ENCODE assay signal across 25 cellular contexts in genomic region chr15:34679326-34679725, GRCh38.
DNase-seq lines count a peak whose midpoint lies in the region; TF ChIP-seq lines count a peak whose summit lies in the region.
"Had no signal": no experiment of that assay in that cellular context is flagged by ENCODE, and none has a peak within 500 bp of the region (broad histone marks: within the 10 kb centered on the region; RNA-seq: fewer than 3 reads in every experiment).

No MANE protein-coding gene starts in this region.

- H3K4me1 ChIP-seq in GM23248 (ENCODE audit: insufficient read depth) (peaks cover 7% of the 10 kb centered on the region), adipocyte (ENCODE audit: control insufficient read depth, insufficient read depth, low read length) (peaks cover 8% of the 10 kb centered on the region)
- H3K4me1 ChIP-seq in CD4-positive, alpha-beta memory T cell (ENCODE audit: insufficient read depth, low read length) = no peaks in the 10 kb centered on the region
- H3K4me1 ChIP-seq: BLaER1 had no signal

- H3K9ac ChIP-seq in GM23248 (no peak overlapping the region), adipocyte (ENCODE audit: low read length) (no peak overlapping the region)
- H3K9ac ChIP-seq: BLaER1, SK-N-SH had no signal

- H3K27ac ChIP-seq in GM23248 = no peak overlapping the region
- no peak overlapping the region for H3K27ac ChIP-seq in CD4-positive, alpha-beta memory T cell (ENCODE audit: low read depth, low read length)
- H3K27ac ChIP-seq: BLaER1 had no signal

- CTCF ChIA-PET in CD4-positive, alpha-beta memory T cell (lab: Charles Lee; ENCODE audit: partially characterized antibody) = no interaction called here

- H2AFZ ChIP-seq in GM23248 = no peak overlapping the region

- POLR2A ChIA-PET in CD4-positive, alpha-beta memory T cell (lab: Charles Lee; ENCODE audit: partially characterized antibody) = no interaction called here

- H3K4me2 ChIP-seq in GM23248 (ENCODE audit: unreplicated experiment) = no peak overlapping the region
- H3K4me2 ChIP-seq: BLaER1, SK-N-SH had no signal

- intact Hi-C loops in CD4-positive, alpha-beta memory T cell (cut with micrococcal nuclease) = no loop called here

- no peaks in the 10 kb centered on the region for H3K36me3 ChIP-seq in GM23248 (ENCODE audit: low read depth)
- H3K36me3 ChIP-seq in adipocyte (ENCODE audit: control insufficient read depth, insufficient read depth, low read length, severe bottlenecking) = no peaks in the 10 kb centered on the region
- no peaks in the 10 kb centered on the region for H3K36me3 ChIP-seq in CD4-positive, alpha-beta memory T cell (ENCODE audit: insufficient read depth, low read length)
- H3K36me3 ChIP-seq: BLaER1 had no signal

- DNase-seq in GM23248 = peak; percentile 13
- DNase-seq in adipocyte (ENCODE audit: low read depth) = peak; percentile 57
- DNase-seq in fibroblast of mammary gland (ENCODE audit: low read depth) = peak; percentile 11
- DNase-seq in myocyte (ENCODE audit: low read depth) = peak; percentile 21
- DNase-seq in activated T-cell treated with anti-CD3 and anti-CD28 coated beads, Interleukin-2, amount 50 U/mL, for 48 hours = no peak
- no peak for DNase-seq in DMS53 (lab: John Stamatoyannopoulos, UW)
- no peak for DNase-seq in CD4-positive, alpha-beta memory T cell
- DNase-seq: CD4-positive, CD25-positive, alpha-beta regulatory T cell; COR-L47; DMS79; GF-D8; H7; KG1; NCI-H1048; NCI-H1417; NCI-H1694; NCI-H2029 treated with DMSO at 0.1 percent for 48 hours; NCI-H2171; NCI-H226; NCI-H510A; NCI-H69; SIG-M5; SK-N-SH; SW 1271 had no signal

- H3K79me2 ChIP-seq in GM23248 (ENCODE audit: insufficient read depth) = no peaks in the 10 kb centered on the region

- H3K9me3 Mint-ChIP-seq in CD4-positive, alpha-beta memory T cell = no peaks in the 10 kb centered on the region

- H3K9me3 ChIP-seq in GM23248 (ENCODE audit: low read depth) (no peaks in the 10 kb centered on the region), adipocyte (ENCODE audit: control insufficient read depth, low read length) (no peaks in the 10 kb centered on the region)
- H3K9me3 ChIP-seq in CD4-positive, alpha-beta memory T cell (ENCODE audit: control insufficient read depth in 1 of 2, low read length in 2 of 2) = no peaks in the 10 kb centered on the region
- H3K9me3 ChIP-seq: BLaER1, SK-N-SH had no signal

- 3 to 14% methylated on average over 1 of the region's 1 CpG for WGBS in GM23248 (ENCODE audit: low coverage in 1 of 2, low lambda C conversion rate in 2 of 2, missing lambda C conversion rate in 2 of 2), 2 experiments

- no peak for TF ChIP-seq CTCF in fibroblast of mammary gland (conservative IDR thresholded peaks at IDR 0.05; ENCODE audit: control insufficient read depth, insufficient read depth, low read depth, low read length)

- no peaks in the 10 kb centered on the region for H4K20me1 ChIP-seq in GM23248 (ENCODE audit: insufficient read depth)
- H4K20me1 ChIP-seq: BLaER1 had no signal

- H3K27ac Mint-ChIP-seq in CD4-positive, alpha-beta memory T cell = no peak overlapping the region
- H3K27ac Mint-ChIP-seq: CD4-positive, CD25-positive, alpha-beta regulatory T cell had no signal

- H3K27me3 Mint-ChIP-seq in CD4-positive, alpha-beta memory T cell = peaks cover 2 to 4% of the 10 kb centered on the region in 2 donors

- H3K4me3 Mint-ChIP-seq in CD4-positive, alpha-beta memory T cell = no peak overlapping the region
- H3K4me3 Mint-ChIP-seq: CD4-positive, CD25-positive, alpha-beta regulatory T cell had no signal

- no peaks in the 10 kb centered on the region for H3K4me1 Mint-ChIP-seq in CD4-positive, alpha-beta memory T cell
- H3K4me1 Mint-ChIP-seq: CD4-positive, CD25-positive, alpha-beta regulatory T cell had no signal

- no peaks in the 10 kb centered on the region for H3F3A ChIP-seq in GM23248 (ENCODE audit: insufficient read depth)

- no peak overlapping the region for H3K4me3 ChIP-seq in GM23248
- no peak overlapping the region for H3K4me3 ChIP-seq in adipocyte (ENCODE audit: low read length)
- H3K4me3 ChIP-seq in fibroblast of mammary gland (ENCODE audit: control insufficient read depth, low read depth, low read length) = no peak overlapping the region
- H3K4me3 ChIP-seq in CD4-positive, alpha-beta memory T cell (ENCODE audit: low read length in 2 of 2) = no peak overlapping the region
- H3K4me3 ChIP-seq: BLaER1 had no signal

- peaks cover 39% of the 10 kb centered on the region for H3K27me3 ChIP-seq in GM23248 (replicated peaks; ENCODE audit: insufficient read depth)
- H3K27me3 ChIP-seq in adipocyte (replicated peaks; ENCODE audit: control insufficient read depth, insufficient read depth, low read length) = peaks cover 54% of the 10 kb centered on the region
- H3K27me3 ChIP-seq in CD4-positive, alpha-beta memory T cell (ENCODE audit: insufficient read depth, low read length) = no peaks in the 10 kb centered on the region
- H3K27me3 ChIP-seq: BLaER1 had no signal

- no peaks in the 10 kb centered on the region for H3K9me2 ChIP-seq in GM23248 (ENCODE audit: insufficient read depth)
- H3K9me2 ChIP-seq: SK-N-SH had no signal

- in situ Hi-C loops in GM23248 (cut with MboI) = no loop called here

- H3K36me3 Mint-ChIP-seq in CD4-positive, alpha-beta memory T cell = no peaks in the 10 kb centered on the region
- H3K36me3 Mint-ChIP-seq: CD4-positive, CD25-positive, alpha-beta regulatory T cell had no signal

Comparison
In these comparisons a context has a peak if more than half of its experiments do, and no peak if none do; other contexts are left out.
1. DNase-seq: peak in GM23248 (single experiment), adipocyte (single experiment), fibroblast of mammary gland (single experiment) and myocyte (single experiment); none in activated T-cell treated with anti-CD3 and anti-CD28 coated beads, Interleukin-2, amount 50 U/mL, for 48 hours (0 of 2), DMS53 (single experiment) and CD4-positive, alpha-beta memory T cell (0 of 5).